ENCODE assay signal across 14 cellular contexts in genomic region chr5:142119051-142119625, GRCh38.
"Had no signal": no experiment of that assay in that cellular context is flagged by ENCODE, and none has a peak within 500 bp of the region (broad histone marks: within the 10 kb centered on the region; RNA-seq: fewer than 3 reads in every experiment).

No MANE protein-coding gene starts in this region.

- H3K9me3 Mint-ChIP-seq: activated T-cell treated with anti-CD3 and anti-CD28 coated beads, Interleukin-2, amount 50 U/mL, for 4 hours had no signal

- ATAC-seq: heart right ventricle, WTC11 had no signal

- H3K27ac Mint-ChIP-seq: naive B cell had no signal

- DNase-seq: activated CD4-positive, alpha-beta T cell treated with anti-CD3 and anti-CD28 coated beads, Interleukin-2, amount 10 ng/mL, durations not matched to agents 7 days and 5 days; activated T-cell treated with anti-CD3 and anti-CD28 coated beads, Interleukin-2, amount 50 U/mL, for 4 hours; caudate nucleus; colonic mucosa; foreskin melanocyte; heart right ventricle; naive B cell; nucleus accumbens; substantia nigra; T1000; trophoblast cell had no signal

- H3K36me3 ChIP-seq: colonic mucosa had no signal

- H3K4me1 ChIP-seq: colonic mucosa had no signal

- H3K4me3 Mint-ChIP-seq: activated CD4-positive, alpha-beta T cell treated with anti-CD3 and anti-CD28 coated beads, Interleukin-2, amount 10 ng/mL, durations not matched to agents 7 days and 5 days; naive B cell; WTC11 had no signal

- H3K27ac ChIP-seq: colonic mucosa, right atrium auricular region, skin epidermis had no signal

- H3K4me3 ChIP-seq: colonic mucosa, heart right ventricle, right atrium auricular region, skin epidermis had no signal

- H3K9me3 ChIP-seq: colonic mucosa, heart right ventricle, right atrium auricular region had no signal

- H3K27me3 Mint-ChIP-seq: activated CD4-positive, alpha-beta T cell treated with anti-CD3 and anti-CD28 coated beads, Interleukin-2, amount 10 ng/mL, durations not matched to agents 7 days and 5 days; naive B cell had no signal

- H3K27me3 ChIP-seq: colonic mucosa, heart right ventricle, right atrium auricular region had no signal
